ENCODE assay signal across 1 cellular context in the genomic region with DNA sequence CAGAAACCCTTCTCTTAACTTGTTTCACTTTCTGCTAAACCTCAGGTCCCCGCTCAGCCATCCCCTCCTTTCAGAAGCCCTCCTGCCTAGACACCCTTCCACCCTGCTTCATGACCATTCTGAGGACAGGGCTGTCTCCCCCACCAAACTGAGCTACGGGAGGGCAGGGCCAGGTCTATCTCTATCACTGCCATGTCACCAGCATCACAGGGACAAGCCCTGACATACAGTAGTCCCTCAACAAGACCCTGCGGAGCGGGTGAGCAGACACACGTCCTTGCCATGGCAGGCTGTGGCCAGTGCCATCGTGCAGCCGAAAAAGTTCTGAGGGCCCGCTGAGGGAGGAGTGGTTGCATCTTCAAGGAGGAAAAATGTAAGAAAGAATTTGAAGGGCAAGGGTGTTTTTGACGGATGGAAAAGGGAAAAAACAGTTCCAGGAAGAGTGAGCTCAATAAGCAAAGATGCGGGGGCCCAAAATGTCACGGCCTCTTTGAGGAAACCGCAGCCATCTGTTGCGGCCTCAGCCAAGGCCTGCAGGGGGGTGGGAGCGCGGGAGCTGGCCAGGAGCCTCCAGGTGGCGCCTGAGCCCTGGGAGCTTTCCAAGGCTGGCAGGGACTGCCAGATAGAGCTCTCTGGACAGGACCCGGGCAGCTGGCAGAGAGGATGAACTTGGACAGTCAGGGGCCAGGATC.
TF ChIP-seq lines count a peak whose summit lies in the region.

No MANE protein-coding gene starts in this region.

TF ChIP-seq in K562, 482 proteins besides CTCF, POLR2A, EP300 and RAD21 (continues in another document):
- 0 out of 2 replicates have a peak, but pooled peaks have one; percentile 27 for TF ChIP-seq ARID1B (IDR thresholded peaks at IDR 0.05)
- peak; percentile 21; the same call in 1 of the 2 replicates for TF ChIP-seq JUND (IDR thresholded peaks at IDR 0.05; ENCODE audit: borderline replicate concordance, low read depth, low read length)
- no peak for TF ChIP-seq JUND (tag; IDR thresholded peaks at IDR 0.05; ENCODE audit: borderline replicate concordance, low read depth, low read length)
- peak; percentile 90 for TF ChIP-seq CBFB (CRISPR knock-in tag; IDR thresholded peaks at IDR 0.05)
- TF ChIP-seq FOS (IDR thresholded peaks at IDR 0.05; ENCODE audit: extremely low read depth, insufficient read length), result no peak
- TF ChIP-seq, protein P1, sequence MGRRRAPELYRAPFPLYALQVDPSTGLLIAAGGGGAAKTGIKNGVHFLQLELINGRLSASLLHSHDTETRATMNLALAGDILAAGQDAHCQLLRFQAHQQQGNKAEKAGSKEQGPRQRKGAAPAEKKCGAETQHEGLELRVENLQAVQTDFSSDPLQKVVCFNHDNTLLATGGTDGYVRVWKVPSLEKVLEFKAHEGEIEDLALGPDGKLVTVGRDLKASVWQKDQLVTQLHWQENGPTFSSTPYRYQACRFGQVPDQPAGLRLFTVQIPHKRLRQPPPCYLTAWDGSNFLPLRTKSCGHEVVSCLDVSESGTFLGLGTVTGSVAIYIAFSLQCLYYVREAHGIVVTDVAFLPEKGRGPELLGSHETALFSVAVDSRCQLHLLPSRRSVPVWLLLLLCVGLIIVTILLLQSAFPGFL (CRISPR knock-in tag; IDR thresholded peaks at IDR 0.05), result no peak
- peak; percentile 24; the same call in 1 of the 2 replicates for TF ChIP-seq CTBP1 (IDR thresholded peaks at IDR 0.05; ENCODE audit: borderline replicate concordance)
- TF ChIP-seq ZNF75A (CRISPR knock-in tag; IDR thresholded peaks at IDR 0.05), result no peak
- TF ChIP-seq, protein P2, sequence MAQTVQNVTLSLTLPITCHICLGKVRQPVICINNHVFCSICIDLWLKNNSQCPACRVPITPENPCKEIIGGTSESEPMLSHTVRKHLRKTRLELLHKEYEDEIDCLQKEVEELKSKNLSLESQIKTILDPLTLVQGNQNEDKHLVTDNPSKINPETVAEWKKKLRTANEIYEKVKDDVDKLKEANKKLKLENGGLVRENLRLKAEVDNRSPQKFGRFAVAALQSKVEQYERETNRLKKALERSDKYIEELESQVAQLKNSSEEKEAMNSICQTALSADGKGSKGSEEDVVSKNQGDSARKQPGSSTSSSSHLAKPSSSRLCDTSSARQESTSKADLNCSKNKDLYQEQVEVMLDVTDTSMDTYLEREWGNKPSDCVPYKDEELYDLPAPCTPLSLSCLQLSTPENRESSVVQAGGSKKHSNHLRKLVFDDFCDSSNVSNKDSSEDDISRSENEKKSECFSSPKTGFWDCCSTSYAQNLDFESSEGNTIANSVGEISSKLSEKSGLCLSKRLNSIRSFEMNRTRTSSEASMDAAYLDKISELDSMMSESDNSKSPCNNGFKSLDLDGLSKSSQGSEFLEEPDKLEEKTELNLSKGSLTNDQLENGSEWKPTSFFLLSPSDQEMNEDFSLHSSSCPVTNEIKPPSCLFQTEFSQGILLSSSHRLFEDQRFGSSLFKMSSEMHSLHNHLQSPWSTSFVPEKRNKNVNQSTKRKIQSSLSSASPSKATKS (CRISPR knock-in tag; IDR thresholded peaks at IDR 0.05), result no peak
- no peak for TF ChIP-seq PTRF (tag; IDR thresholded peaks at IDR 0.05)
- TF ChIP-seq, protein P3, sequence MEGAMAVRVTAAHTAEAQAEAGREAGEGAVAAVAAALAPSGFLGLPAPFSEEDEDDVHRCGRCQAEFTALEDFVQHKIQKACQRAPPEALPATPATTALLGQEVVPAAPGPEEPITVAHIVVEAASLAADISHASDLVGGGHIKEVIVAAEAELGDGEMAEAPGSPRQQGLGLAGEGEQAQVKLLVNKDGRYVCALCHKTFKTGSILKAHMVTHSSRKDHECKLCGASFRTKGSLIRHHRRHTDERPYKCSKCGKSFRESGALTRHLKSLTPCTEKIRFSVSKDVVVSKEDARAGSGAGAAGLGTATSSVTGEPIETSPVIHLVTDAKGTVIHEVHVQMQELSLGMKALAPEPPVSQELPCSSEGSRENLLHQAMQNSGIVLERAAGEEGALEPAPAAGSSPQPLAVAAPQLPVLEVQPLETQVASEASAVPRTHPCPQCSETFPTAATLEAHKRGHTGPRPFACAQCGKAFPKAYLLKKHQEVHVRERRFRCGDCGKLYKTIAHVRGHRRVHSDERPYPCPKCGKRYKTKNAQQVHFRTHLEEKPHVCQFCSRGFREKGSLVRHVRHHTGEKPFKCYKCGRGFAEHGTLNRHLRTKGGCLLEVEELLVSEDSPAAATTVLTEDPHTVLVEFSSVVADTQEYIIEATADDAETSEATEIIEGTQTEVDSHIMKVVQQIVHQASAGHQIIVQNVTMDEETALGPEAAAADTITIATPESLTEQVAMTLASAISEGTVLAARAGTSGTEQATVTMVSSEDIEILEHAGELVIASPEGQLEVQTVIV (CRISPR knock-in tag; IDR thresholded peaks at IDR 0.05; ENCODE audit: borderline replicate concordance), result no peak
- peak; percentile 32; the same call in 1 of the 2 replicates for TF ChIP-seq ZFX (CRISPR knock-in tag; IDR thresholded peaks at IDR 0.05)
- no peak for TF ChIP-seq HCFC1 (IDR thresholded peaks at IDR 0.05; ENCODE audit: low read depth, low read length)
- no peak for TF ChIP-seq EHMT2 (IDR thresholded peaks at IDR 0.05)
- TF ChIP-seq, protein P4, sequence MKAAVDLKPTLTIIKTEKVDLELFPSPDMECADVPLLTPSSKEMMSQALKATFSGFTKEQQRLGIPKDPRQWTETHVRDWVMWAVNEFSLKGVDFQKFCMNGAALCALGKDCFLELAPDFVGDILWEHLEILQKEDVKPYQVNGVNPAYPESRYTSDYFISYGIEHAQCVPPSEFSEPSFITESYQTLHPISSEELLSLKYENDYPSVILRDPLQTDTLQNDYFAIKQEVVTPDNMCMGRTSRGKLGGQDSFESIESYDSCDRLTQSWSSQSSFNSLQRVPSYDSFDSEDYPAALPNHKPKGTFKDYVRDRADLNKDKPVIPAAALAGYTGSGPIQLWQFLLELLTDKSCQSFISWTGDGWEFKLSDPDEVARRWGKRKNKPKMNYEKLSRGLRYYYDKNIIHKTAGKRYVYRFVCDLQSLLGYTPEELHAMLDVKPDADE (conservative IDR thresholded peaks at IDR 0.05; ENCODE audit: control insufficient read depth, low read depth, low read length), result no peak
- TF ChIP-seq, protein P5, sequence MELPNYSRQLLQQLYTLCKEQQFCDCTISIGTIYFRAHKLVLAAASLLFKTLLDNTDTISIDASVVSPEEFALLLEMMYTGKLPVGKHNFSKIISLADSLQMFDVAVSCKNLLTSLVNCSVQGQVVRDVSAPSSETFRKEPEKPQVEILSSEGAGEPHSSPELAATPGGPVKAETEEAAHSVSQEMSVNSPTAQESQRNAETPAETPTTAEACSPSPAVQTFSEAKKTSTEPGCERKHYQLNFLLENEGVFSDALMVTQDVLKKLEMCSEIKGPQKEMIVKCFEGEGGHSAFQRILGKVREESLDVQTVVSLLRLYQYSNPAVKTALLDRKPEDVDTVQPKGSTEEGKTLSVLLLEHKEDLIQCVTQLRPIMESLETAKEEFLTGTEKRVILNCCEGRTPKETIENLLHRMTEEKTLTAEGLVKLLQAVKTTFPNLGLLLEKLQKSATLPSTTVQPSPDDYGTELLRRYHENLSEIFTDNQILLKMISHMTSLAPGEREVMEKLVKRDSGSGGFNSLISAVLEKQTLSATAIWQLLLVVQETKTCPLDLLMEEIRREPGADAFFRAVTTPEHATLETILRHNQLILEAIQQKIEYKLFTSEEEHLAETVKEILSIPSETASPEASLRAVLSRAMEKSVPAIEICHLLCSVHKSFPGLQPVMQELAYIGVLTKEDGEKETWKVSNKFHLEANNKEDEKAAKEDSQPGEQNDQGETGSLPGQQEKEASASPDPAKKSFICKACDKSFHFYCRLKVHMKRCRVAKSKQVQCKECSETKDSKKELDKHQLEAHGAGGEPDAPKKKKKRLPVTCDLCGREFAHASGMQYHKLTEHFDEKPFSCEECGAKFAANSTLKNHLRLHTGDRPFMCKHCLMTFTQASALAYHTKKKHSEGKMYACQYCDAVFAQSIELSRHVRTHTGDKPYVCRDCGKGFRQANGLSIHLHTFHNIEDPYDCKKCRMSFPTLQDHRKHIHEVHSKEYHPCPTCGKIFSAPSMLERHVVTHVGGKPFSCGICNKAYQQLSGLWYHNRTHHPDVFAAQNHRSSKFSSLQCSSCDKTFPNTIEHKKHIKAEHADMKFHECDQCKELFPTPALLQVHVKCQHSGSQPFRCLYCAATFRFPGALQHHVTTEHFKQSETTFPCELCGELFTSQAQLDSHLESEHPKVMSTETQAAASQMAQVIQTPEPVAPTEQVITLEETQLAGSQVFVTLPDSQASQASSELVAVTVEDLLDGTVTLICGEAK (IDR thresholded peaks at IDR 0.05), result no peak
- TF ChIP-seq, protein P5 (CRISPR knock-in tag; IDR thresholded peaks at IDR 0.05), result no peak
- TF ChIP-seq SUPT5H (IDR thresholded peaks at IDR 0.05), result no peak
- peak in 2 of 3 experiments; percentile 31 to 41 for TF ChIP-seq YY1 (IDR thresholded peaks at IDR 0.05; ENCODE audit: borderline replicate concordance in 1 of 3, control insufficient read depth in 1 of 3, extremely low read depth in 1 of 3, insufficient read depth in 3 of 3, insufficient read length in 1 of 3, insufficient replicate concordance in 2 of 3, low read depth in 1 of 3, low read length in 2 of 3)
- TF ChIP-seq, protein P6, sequence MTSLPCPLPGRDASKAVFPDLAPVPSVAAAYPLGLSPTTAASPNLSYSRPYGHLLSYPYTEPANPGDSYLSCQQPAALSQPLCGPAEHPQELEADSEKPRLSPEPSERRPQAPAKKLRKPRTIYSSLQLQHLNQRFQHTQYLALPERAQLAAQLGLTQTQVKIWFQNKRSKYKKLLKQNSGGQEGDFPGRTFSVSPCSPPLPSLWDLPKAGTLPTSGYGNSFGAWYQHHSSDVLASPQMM (CRISPR knock-in tag; IDR thresholded peaks at IDR 0.05), result no peak
- TF ChIP-seq CHD1 (IDR thresholded peaks at IDR 0.05; ENCODE audit: low read length), result no peak
- TF ChIP-seq NR3C1 (CRISPR knock-in tag; IDR thresholded peaks at IDR 0.05), result no peak
- no peak for TF ChIP-seq ZC3H4 (CRISPR knock-in tag; IDR thresholded peaks at IDR 0.05; ENCODE audit: borderline replicate concordance)
- TF ChIP-seq, protein P7, sequence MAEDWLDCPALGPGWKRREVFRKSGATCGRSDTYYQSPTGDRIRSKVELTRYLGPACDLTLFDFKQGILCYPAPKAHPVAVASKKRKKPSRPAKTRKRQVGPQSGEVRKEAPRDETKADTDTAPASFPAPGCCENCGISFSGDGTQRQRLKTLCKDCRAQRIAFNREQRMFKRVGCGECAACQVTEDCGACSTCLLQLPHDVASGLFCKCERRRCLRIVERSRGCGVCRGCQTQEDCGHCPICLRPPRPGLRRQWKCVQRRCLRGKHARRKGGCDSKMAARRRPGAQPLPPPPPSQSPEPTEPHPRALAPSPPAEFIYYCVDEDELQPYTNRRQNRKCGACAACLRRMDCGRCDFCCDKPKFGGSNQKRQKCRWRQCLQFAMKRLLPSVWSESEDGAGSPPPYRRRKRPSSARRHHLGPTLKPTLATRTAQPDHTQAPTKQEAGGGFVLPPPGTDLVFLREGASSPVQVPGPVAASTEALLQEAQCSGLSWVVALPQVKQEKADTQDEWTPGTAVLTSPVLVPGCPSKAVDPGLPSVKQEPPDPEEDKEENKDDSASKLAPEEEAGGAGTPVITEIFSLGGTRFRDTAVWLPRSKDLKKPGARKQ (CRISPR knock-in tag; IDR thresholded peaks at IDR 0.05), result no peak
- peak; percentile 65; the same call in 1 of the 2 replicates for TF ChIP-seq LCOR (CRISPR knock-in tag; IDR thresholded peaks at IDR 0.05)
- TF ChIP-seq, protein P8, sequence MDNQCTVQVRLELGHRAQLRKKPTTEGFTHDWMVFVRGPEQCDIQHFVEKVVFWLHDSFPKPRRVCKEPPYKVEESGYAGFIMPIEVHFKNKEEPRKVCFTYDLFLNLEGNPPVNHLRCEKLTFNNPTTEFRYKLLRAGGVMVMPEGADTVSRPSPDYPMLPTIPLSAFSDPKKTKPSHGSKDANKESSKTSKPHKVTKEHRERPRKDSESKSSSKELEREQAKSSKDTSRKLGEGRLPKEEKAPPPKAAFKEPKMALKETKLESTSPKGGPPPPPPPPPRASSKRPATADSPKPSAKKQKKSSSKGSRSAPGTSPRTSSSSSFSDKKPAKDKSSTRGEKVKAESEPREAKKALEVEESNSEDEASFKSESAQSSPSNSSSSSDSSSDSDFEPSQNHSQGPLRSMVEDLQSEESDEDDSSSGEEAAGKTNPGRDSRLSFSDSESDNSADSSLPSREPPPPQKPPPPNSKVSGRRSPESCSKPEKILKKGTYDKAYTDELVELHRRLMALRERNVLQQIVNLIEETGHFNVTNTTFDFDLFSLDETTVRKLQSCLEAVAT (IDR thresholded peaks at IDR 0.05), result 0 out of 4 replicates have a peak, but pooled peaks of 1 of the 2 experiments have one; percentile 69
- TF ChIP-seq, protein P9, sequence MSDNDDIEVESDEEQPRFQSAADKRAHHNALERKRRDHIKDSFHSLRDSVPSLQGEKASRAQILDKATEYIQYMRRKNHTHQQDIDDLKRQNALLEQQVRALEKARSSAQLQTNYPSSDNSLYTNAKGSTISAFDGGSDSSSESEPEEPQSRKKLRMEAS (CRISPR knock-in tag; IDR thresholded peaks at IDR 0.05), result peak; percentile 55; the same call in 1 of the 2 replicates
- TF ChIP-seq KLF16 (IDR thresholded peaks at IDR 0.05), result 0 out of 2 replicates have a peak, but pooled peaks have one; percentile 41
- TF ChIP-seq XRCC5 (IDR thresholded peaks at IDR 0.05; ENCODE audit: low read depth, low read length), result 0 out of 2 replicates have a peak, but pooled peaks have one; percentile 46
- TF ChIP-seq NFIC (IDR thresholded peaks at IDR 0.05), result peak; percentile 53
- TF ChIP-seq ZBTB1 (CRISPR knock-in tag; IDR thresholded peaks at IDR 0.05; ENCODE audit: borderline replicate concordance, low read depth), result peak; percentile 91
- TF ChIP-seq TEAD4 (IDR thresholded peaks at IDR 0.05; ENCODE audit: low read length), result peak; percentile 65; the same call in 1 of the 2 replicates
- TF ChIP-seq TEAD4 (CRISPR knock-in tag; IDR thresholded peaks at IDR 0.05; ENCODE audit: borderline replicate concordance), result no peak
